ENCODE assay signal across 1 cellular context in genomic region chr1:240241278-240241677, GRCh38.
TF ChIP-seq lines count a peak whose summit lies in the region.

No MANE protein-coding gene starts in this region.

TF ChIP-seq in IMR-90, 13 proteins besides CTCF, POLR2A, EP300 and RAD21 (continued from another document):
- no peak for TF ChIP-seq NFE2L2 (IDR thresholded peaks at IDR 0.05; ENCODE audit: low read depth, low read length)
